ENCODE assay signal across 7 cellular contexts in genomic region chr20:5342031-5342430, GRCh38. TPM values are rescaled to one million over a fixed set of nuclear protein-coding genes. Genes with fewer than 3 reads are reported as not detected.
"Had no signal": no experiment of that assay in that cellular context is flagged by ENCODE, and none has a peak within 500 bp of the region (broad histone marks: within the 10 kb centered on the region; RNA-seq: fewer than 3 reads in every experiment).

No MANE protein-coding gene starts in this region.

- DNase-seq: H9, HCEC 1CT had no signal

- H3K4me3 ChIP-seq: GM23338 had no signal

- H3K27ac ChIP-seq: HL-60 had no signal

RNA-seq across cellular contexts. Expression of gene PROKR2, which starts 25.3 kb away (rescaled TPM):
- total RNA-seq: HepG2, HT1080 had no signal
- polyA plus RNA-seq: HepG2, IgD-negative memory B cell had no signal
